Comparison of ENCODE assay signal across 1 cellular context in genomic region chr19:18290250-18291018, GRCh38.
TF ChIP-seq lines count a peak whose summit lies in the region.

No MANE protein-coding gene starts in this region.

TF ChIP-seq in GM12878, 131 proteins besides CTCF, POLR2A, EP300 and RAD21 (continued from another document):
- TF ChIP-seq, protein P1, sequence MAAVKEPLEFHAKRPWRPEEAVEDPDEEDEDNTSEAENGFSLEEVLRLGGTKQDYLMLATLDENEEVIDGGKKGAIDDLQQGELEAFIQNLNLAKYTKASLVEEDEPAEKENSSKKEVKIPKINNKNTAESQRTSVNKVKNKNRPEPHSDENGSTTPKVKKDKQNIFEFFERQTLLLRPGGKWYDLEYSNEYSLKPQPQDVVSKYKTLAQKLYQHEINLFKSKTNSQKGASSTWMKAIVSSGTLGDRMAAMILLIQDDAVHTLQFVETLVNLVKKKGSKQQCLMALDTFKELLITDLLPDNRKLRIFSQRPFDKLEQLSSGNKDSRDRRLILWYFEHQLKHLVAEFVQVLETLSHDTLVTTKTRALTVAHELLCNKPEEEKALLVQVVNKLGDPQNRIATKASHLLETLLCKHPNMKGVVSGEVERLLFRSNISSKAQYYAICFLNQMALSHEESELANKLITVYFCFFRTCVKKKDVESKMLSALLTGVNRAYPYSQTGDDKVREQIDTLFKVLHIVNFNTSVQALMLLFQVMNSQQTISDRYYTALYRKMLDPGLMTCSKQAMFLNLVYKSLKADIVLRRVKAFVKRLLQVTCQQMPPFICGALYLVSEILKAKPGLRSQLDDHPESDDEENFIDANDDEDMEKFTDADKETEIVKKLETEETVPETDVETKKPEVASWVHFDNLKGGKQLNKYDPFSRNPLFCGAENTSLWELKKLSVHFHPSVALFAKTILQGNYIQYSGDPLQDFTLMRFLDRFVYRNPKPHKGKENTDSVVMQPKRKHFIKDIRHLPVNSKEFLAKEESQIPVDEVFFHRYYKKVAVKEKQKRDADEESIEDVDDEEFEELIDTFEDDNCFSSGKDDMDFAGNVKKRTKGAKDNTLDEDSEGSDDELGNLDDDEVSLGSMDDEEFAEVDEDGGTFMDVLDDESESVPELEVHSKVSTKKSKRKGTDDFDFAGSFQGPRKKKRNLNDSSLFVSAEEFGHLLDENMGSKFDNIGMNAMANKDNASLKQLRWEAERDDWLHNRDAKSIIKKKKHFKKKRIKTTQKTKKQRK (IDR thresholded peaks at IDR 0.05; ENCODE audit: low read depth, low read length) = no peak
- TF ChIP-seq SMAD5 (IDR thresholded peaks at IDR 0.05; ENCODE audit: low read depth) (no peak), CREM (IDR thresholded peaks at IDR 0.05; ENCODE audit: low read depth) (peak; percentile 84), LARP7 (IDR thresholded peaks at IDR 0.05) (peak; percentile 48; the same call in 1 of the 2 replicates), TBL1XR1 (IDR thresholded peaks at IDR 0.05; ENCODE audit: low read depth, low read length) (peak; percentile 90), EED (IDR thresholded peaks at IDR 0.05; ENCODE audit: low read depth) (peak; percentile 83), E4F1 (IDR thresholded peaks at IDR 0.05; ENCODE audit: borderline replicate concordance, partially characterized antibody) (no peak), CBFB (IDR thresholded peaks at IDR 0.05; ENCODE audit: low read depth) (peak; percentile 91; the same call in 1 of the 2 replicates), NFIC (IDR thresholded peaks at IDR 0.05; ENCODE audit: low read depth, low read length) (peak; percentile 57; the same call in 1 of the 2 replicates), MTA2 (IDR thresholded peaks at IDR 0.05; ENCODE audit: low read depth) (peak; percentile 87), ZNF622 (IDR thresholded peaks at IDR 0.05) (no peak), RFX5 (IDR thresholded peaks at IDR 0.05; ENCODE audit: low read depth, low read length) (no peak), BACH1 (IDR thresholded peaks at IDR 0.05; ENCODE audit: borderline replicate concordance) (peak; percentile 86; the same call in 1 of the 2 replicates), RUNX3 (IDR thresholded peaks at IDR 0.05; ENCODE audit: low read length) (peak; percentile 91), MTA3 (IDR thresholded peaks at IDR 0.05; ENCODE audit: borderline replicate concordance, low read length) (peak; percentile 90; the same call in 1 of the 2 replicates), RBBP5 (conservative IDR thresholded peaks at IDR 0.05) (no peak), SMAD1 (IDR thresholded peaks at IDR 0.05; ENCODE audit: low read depth, partially characterized antibody) (peak; percentile 71), TAF1 (IDR thresholded peaks at IDR 0.05; ENCODE audit: borderline replicate concordance, low read depth, low read length) (peak; percentile 38; the same call in 1 of the 2 replicates), IKZF2 (IDR thresholded peaks at IDR 0.05) (peak; percentile 84 to 93), HDAC6 (IDR thresholded peaks at IDR 0.05; ENCODE audit: unreplicated experiment) (no peak), WRNIP1 (IDR thresholded peaks at IDR 0.05; ENCODE audit: borderline replicate concordance, low read depth, low read length) (0 out of 2 replicates have a peak, but pooled peaks have one; percentile 36), RELA (IDR thresholded peaks at IDR 0.05; ENCODE audit: borderline replicate concordance, partially characterized antibody) (peak; percentile 82), ZNF217 (IDR thresholded peaks at IDR 0.05) (peak; percentile 80), TARDBP (IDR thresholded peaks at IDR 0.05; ENCODE audit: borderline replicate concordance) (0 out of 2 replicates have a peak, but pooled peaks have one; percentile 63), BCL11A (IDR thresholded peaks at IDR 0.05; ENCODE audit: low read depth, low read length) (peak; percentile 85), ZNF274 (IDR thresholded peaks at IDR 0.05; ENCODE audit: insufficient read depth, insufficient read length) (no peak), MEF2B (IDR thresholded peaks at IDR 0.05; ENCODE audit: partially characterized antibody, poor library complexity, severe bottlenecking) (peak; percentile 95), JUND (IDR thresholded peaks at IDR 0.05; ENCODE audit: low read depth, low read length) (no peak), ELK1 (IDR thresholded peaks at IDR 0.05; ENCODE audit: low read depth, low read length) (0 out of 2 replicates have a peak, but pooled peaks have one; percentile 24), SMARCA5 (IDR thresholded peaks at IDR 0.05) (peak; percentile 64; the same call in 1 of the 2 replicates), TCF3 (IDR thresholded peaks at IDR 0.05; ENCODE audit: borderline replicate concordance, insufficient read depth, low read depth, low read length) (peak; percentile 87), NRF1 (conservative IDR thresholded peaks at IDR 0.05; ENCODE audit: low read depth, low read length) (no peak), ZNF24 (IDR thresholded peaks at IDR 0.05) (peak; percentile 100), STAT1 (conservative IDR thresholded peaks at IDR 0.05) (0 out of 2 replicates have a peak, but pooled peaks have one; percentile 27), CHD2 (IDR thresholded peaks at IDR 0.05; ENCODE audit: borderline replicate concordance, low read depth, low read length) (peak; percentile 79; the same call in 1 of the 2 replicates), NBN (IDR thresholded peaks at IDR 0.05) (peak; percentile 80)
- TF ChIP-seq, protein P2, sequence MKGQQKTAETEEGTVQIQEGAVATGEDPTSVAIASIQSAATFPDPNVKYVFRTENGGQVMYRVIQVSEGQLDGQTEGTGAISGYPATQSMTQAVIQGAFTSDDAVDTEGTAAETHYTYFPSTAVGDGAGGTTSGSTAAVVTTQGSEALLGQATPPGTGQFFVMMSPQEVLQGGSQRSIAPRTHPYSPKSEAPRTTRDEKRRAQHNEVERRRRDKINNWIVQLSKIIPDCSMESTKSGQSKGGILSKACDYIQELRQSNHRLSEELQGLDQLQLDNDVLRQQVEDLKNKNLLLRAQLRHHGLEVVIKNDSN (IDR thresholded peaks at IDR 0.05; ENCODE audit: borderline replicate concordance, extremely low read length, insufficient read depth, low read depth, low read length) = no peak
- TF ChIP-seq, protein P3, sequence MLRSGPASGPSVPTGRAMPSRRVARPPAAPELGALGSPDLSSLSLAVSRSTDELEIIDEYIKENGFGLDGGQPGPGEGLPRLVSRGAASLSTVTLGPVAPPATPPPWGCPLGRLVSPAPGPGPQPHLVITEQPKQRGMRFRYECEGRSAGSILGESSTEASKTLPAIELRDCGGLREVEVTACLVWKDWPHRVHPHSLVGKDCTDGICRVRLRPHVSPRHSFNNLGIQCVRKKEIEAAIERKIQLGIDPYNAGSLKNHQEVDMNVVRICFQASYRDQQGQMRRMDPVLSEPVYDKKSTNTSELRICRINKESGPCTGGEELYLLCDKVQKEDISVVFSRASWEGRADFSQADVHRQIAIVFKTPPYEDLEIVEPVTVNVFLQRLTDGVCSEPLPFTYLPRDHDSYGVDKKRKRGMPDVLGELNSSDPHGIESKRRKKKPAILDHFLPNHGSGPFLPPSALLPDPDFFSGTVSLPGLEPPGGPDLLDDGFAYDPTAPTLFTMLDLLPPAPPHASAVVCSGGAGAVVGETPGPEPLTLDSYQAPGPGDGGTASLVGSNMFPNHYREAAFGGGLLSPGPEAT (IDR thresholded peaks at IDR 0.05; ENCODE audit: low read depth) = peak; percentile 62; the same call in 1 of the 2 replicates
- TF ChIP-seq, protein P4, sequence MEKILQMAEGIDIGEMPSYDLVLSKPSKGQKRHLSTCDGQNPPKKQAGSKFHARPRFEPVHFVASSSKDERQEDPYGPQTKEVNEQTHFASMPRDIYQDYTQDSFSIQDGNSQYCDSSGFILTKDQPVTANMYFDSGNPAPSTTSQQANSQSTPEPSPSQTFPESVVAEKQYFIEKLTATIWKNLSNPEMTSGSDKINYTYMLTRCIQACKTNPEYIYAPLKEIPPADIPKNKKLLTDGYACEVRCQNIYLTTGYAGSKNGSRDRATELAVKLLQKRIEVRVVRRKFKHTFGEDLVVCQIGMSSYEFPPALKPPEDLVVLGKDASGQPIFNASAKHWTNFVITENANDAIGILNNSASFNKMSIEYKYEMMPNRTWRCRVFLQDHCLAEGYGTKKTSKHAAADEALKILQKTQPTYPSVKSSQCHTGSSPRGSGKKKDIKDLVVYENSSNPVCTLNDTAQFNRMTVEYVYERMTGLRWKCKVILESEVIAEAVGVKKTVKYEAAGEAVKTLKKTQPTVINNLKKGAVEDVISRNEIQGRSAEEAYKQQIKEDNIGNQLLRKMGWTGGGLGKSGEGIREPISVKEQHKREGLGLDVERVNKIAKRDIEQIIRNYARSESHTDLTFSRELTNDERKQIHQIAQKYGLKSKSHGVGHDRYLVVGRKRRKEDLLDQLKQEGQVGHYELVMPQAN (conservative IDR thresholded peaks at IDR 0.05) = no peak; the same call in none of the 2 replicates
- TF ChIP-seq, protein P5, sequence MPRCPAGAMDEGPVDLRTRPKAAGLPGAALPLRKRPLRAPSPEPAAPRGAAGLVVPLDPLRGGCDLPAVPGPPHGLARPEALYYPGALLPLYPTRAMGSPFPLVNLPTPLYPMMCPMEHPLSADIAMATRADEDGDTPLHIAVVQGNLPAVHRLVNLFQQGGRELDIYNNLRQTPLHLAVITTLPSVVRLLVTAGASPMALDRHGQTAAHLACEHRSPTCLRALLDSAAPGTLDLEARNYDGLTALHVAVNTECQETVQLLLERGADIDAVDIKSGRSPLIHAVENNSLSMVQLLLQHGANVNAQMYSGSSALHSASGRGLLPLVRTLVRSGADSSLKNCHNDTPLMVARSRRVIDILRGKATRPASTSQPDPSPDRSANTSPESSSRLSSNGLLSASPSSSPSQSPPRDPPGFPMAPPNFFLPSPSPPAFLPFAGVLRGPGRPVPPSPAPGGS (IDR thresholded peaks at IDR 0.05; ENCODE audit: borderline replicate concordance, insufficient read depth, low read depth, low read length, poor library complexity, severe bottlenecking) = peak; percentile 99
- TF ChIP-seq, protein P6, sequence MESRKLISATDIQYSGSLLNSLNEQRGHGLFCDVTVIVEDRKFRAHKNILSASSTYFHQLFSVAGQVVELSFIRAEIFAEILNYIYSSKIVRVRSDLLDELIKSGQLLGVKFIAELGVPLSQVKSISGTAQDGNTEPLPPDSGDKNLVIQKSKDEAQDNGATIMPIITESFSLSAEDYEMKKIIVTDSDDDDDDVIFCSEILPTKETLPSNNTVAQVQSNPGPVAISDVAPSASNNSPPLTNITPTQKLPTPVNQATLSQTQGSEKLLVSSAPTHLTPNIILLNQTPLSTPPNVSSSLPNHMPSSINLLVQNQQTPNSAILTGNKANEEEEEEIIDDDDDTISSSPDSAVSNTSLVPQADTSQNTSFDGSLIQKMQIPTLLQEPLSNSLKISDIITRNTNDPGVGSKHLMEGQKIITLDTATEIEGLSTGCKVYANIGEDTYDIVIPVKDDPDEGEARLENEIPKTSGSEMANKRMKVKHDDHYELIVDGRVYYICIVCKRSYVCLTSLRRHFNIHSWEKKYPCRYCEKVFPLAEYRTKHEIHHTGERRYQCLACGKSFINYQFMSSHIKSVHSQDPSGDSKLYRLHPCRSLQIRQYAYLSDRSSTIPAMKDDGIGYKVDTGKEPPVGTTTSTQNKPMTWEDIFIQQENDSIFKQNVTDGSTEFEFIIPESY (IDR thresholded peaks at IDR 0.05) = no peak
